ENCODE assay signal across 28 cellular contexts in the genomic region with DNA sequence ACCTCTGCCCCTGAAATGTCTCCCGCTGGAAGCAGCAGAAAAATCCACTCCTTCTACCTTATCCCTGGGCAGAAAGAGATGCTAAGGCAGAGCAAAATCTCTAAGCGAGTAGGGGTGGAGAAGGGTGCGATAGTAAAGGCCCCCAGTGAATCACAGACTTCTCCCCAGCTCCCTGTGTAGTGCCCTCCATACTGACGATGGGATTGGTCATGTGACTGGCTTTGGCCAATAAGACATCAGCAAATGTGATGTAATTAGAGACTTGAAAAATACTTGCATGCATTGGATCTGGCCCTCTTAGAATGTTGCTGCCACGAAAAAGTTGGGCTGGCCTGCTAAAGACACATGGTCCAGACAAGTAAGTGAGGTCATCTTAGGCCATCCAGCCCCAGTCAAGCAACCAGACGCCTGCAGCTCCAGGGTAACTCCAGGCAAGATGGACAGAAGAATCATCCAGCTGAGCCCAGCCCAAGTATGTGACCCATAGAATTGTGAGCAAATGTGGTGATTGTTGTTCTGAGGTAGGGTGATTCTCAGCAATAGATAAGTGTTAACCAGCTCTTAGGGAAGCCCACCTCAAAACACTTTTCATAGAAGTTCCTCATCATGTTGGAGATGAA. TPM values are rescaled to one million over a fixed set of nuclear protein-coding genes. Genes with fewer than 3 reads are reported as not detected.
"Had no signal": no experiment of that assay in that cellular context is flagged by ENCODE, and none has a peak within 500 bp of the region (broad histone marks: within the 10 kb centered on the region; RNA-seq: fewer than 3 reads in every experiment).

No MANE protein-coding gene starts in this region.

- H3K27me3 ChIP-seq: pancreas, upper lobe of left lung, vagina had no signal

- H3K27ac Mint-ChIP-seq: activated naive CD4-positive, alpha-beta T cell treated with anti-CD3 and anti-CD28 coated beads, Interleukin-2, amount 50 U/mL, for 72 hours; mesothelial cell of epicardium; nephron progenitor cell; stimulated activated memory B cell treated with anti-CD40 and anti-IgM and Interleukin-4, amounts not matched to agents 10 μg/mL and 1 μg/mL and 100 μg/mL, for 72 hours had no signal

- DNase-seq: activated CD4-positive, alpha-beta T cell treated with anti-CD3 and anti-CD28 coated beads for 48 hours; activated CD4-positive, alpha-beta T cell treated with anti-CD3 and anti-CD28 coated beads, Interleukin-2, amount 50 U/mL, for 48 hours; activated CD8-positive, alpha-beta memory T cell treated with anti-CD3 and anti-CD28 coated beads for 24 hours; activated gamma-delta T cell treated with Interleukin-2 at 50 U/mL for 16 hours; activated T-cell treated with anti-CD3 and anti-CD28 coated beads, Interleukin-2, amount 50 U/mL, for 1 hour; amniotic stem cell; caudate nucleus; cortex of kidney; heart left ventricle; hypothalamus; naive B cell; nephron progenitor cell; retina; sigmoid colon; small intestine; stimulated activated CD4-positive, alpha-beta T cell treated with anti-CD3 and anti-CD28 coated beads, Interleukin-4, amount 100 ng/mL, for 24 hours; stimulated activated naive CD8-positive, alpha-beta T cell treated with anti-CD3 and anti-CD28 coated beads, Interleukin-15, amount 100 ng/mL, for 72 hours; substantia nigra; upper lobe of left lung had no signal

- H3K36me3 ChIP-seq: heart left ventricle, pancreas, prostate gland, sigmoid colon, upper lobe of left lung, vagina had no signal

- FAIRE-seq: endothelial cell of umbilical vein, pancreas, small intestine had no signal

- H3K9me3 Mint-ChIP-seq: naive B cell had no signal

- H3K9me3 ChIP-seq: pancreas, prostate gland, vagina had no signal

- H3K27ac ChIP-seq: heart left ventricle, pancreas, prostate gland, sigmoid colon, upper lobe of left lung, vagina, VCaP had no signal

- H3K4me1 ChIP-seq: prostate gland had no signal

- H3K36me3 Mint-ChIP-seq: mesothelial cell of epicardium; naive B cell; stimulated activated memory B cell treated with anti-CD40 and anti-IgM and Interleukin-4, amounts not matched to agents 10 μg/mL and 1 μg/mL and 100 μg/mL, for 72 hours had no signal

- ATAC-seq: activated CD4-positive, CD25-positive, alpha-beta regulatory T cell treated with anti-CD3 and anti-CD28 coated beads, Interleukin-2, amount 50 U/mL, for 24 hours; activated naive CD4-positive, alpha-beta T cell treated with anti-CD3 and anti-CD28 coated beads, Interleukin-2, amount 50 U/mL, for 72 hours; heart left ventricle; pancreas; stimulated activated memory B cell treated with anti-CD40 and anti-IgM and Interleukin-4, amounts not matched to agents 10 μg/mL and 1 μg/mL and 100 μg/mL, for 72 hours; stimulated activated naive CD8-positive, alpha-beta T cell treated with anti-CD3 and anti-CD28 coated beads, Interleukin-15, amount 100 ng/mL, for 72 hours had no signal

- H3K4me1 Mint-ChIP-seq: nephron progenitor cell had no signal

- H3K4me3 Mint-ChIP-seq: mesothelial cell of epicardium; naive B cell; nephron progenitor cell; stimulated activated memory B cell treated with anti-CD40 and anti-IgM and Interleukin-4, amounts not matched to agents 10 μg/mL and 1 μg/mL and 100 μg/mL, for 72 hours; stimulated activated naive CD8-positive, alpha-beta T cell treated with anti-CD3 and anti-CD28 coated beads, Interleukin-15, amount 100 ng/mL, for 72 hours had no signal

- H3K4me3 ChIP-seq: heart left ventricle, pancreas, prostate gland, sigmoid colon, upper lobe of left lung, vagina had no signal

- H3K27me3 Mint-ChIP-seq: stimulated activated memory B cell treated with anti-CD40 and anti-IgM and Interleukin-4, amounts not matched to agents 10 μg/mL and 1 μg/mL and 100 μg/mL, for 72 hours had no signal

RNA-seq across cellular contexts. Expression of a gene that starts 36.0 kb away (rescaled TPM):
- polyA plus RNA-seq: pancreas had no signal
